6 cellular contexts compared by ENCODE assay signal in the genomic region with DNA sequence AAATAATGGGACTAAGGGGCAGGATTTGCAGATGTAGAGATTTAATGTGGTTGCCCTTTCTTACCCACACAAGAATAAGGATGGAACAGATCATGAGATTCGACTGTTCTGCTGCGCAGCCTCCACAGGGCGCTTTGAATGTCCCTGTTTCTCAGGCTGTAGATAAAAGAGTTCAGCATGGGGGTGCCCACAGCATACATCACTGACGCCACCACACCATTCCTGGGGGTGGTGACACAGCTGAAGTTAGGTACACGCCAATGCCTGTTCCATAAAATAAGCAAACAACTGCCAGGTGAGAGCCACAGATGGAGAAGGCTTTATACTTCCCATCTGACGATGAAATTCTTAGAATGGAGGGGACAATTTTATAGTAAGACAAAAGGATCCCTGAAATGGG. TPM values are rescaled to one million over a fixed set of nuclear protein-coding genes. Genes with fewer than 3 reads are reported as not detected.
"Had no signal": no experiment of that assay in that cellular context is flagged by ENCODE, and none has a peak within 500 bp of the region (broad histone marks: within the 10 kb centered on the region; RNA-seq: fewer than 3 reads in every experiment).

No MANE protein-coding gene starts in this region.

RNA-seq across cellular contexts. Expression of a gene that starts 24.9 kb away (rescaled TPM):
- total RNA-seq: endodermal cell, gastrocnemius medialis, glomerular endothelial cell, kidney epithelial cell, left ventricle myocardium superior, lung microvascular endothelial cell had no signal
